ENCODE assay signal across 27 cellular contexts in genomic region chr2:235921508-235922260, GRCh38.
"Had no signal": no experiment of that assay in that cellular context is flagged by ENCODE, and none has a peak within 500 bp of the region (broad histone marks: within the 10 kb centered on the region; RNA-seq: fewer than 3 reads in every experiment).

No MANE protein-coding gene starts in this region.

- H3K9me3 ChIP-seq: MG63, SJCRH30, SK-N-SH had no signal

- H3K4me2 ChIP-seq: SK-N-SH had no signal

- H3K27ac ChIP-seq: SJCRH30, VCaP had no signal

- H3K4me1 ChIP-seq: SJCRH30 had no signal

- ATAC-seq: activated T-cell treated with anti-CD3 and anti-CD28 coated beads, Interleukin-2, amount 50 U/mL, for 4 hours; Panc1 had no signal

- H3K27me3 ChIP-seq: MG63, SJCRH30 had no signal

- H3K4me1 Mint-ChIP-seq: activated CD4-positive, alpha-beta T cell treated with anti-CD3 and anti-CD28 coated beads, Interleukin-2, amount 10 ng/mL, durations not matched to agents 7 days and 5 days had no signal

- H3K27ac Mint-ChIP-seq: activated CD4-positive, alpha-beta memory T cell treated with anti-CD3 and anti-CD28 coated beads for 36 hours; activated CD4-positive, alpha-beta T cell treated with anti-CD3 and anti-CD28 coated beads, Interleukin-2, amount 10 ng/mL, durations not matched to agents 7 days and 5 days; activated naive CD4-positive, alpha-beta T cell treated with anti-CD3 and anti-CD28 coated beads for 36 hours; activated naive CD8-positive, alpha-beta T cell had no signal

- H3K36me3 ChIP-seq: MG63, SJCRH30 had no signal

- FAIRE-seq: astrocyte had no signal

- H3K4me3 ChIP-seq: MG63, SJCRH30 had no signal

- H3K9ac ChIP-seq: SK-N-SH had no signal

- H3K4me3 Mint-ChIP-seq: activated CD4-positive, alpha-beta memory T cell treated with anti-CD3 and anti-CD28 coated beads for 36 hours; activated CD4-positive, alpha-beta T cell treated with anti-CD3 and anti-CD28 coated beads, Interleukin-2, amount 10 ng/mL, durations not matched to agents 7 days and 5 days; activated naive CD4-positive, alpha-beta T cell treated with anti-CD3 and anti-CD28 coated beads for 36 hours; activated naive CD8-positive, alpha-beta T cell; activated T-cell treated with anti-CD3 and anti-CD28 coated beads, Interleukin-2, amount 50 U/mL, for 4 hours; brain had no signal

- DNase-seq: activated CD4-positive, alpha-beta memory T cell treated with anti-CD3 and anti-CD28 coated beads for 36 hours; activated CD4-positive, alpha-beta T cell treated with anti-CD3 and anti-CD28 coated beads, Interleukin-2, amount 10 ng/mL, durations not matched to agents 7 days and 5 days; activated CD4-positive, CD25-positive, alpha-beta regulatory T cell; activated CD8-positive, alpha-beta memory T cell treated with anti-CD3 and anti-CD28 coated beads for 24 hours; activated effector memory CD4-positive, alpha-beta T cell treated with anti-CD3 and anti-CD28 coated beads, Interleukin-2, amount 50 U/mL, for 16 hours; activated naive CD4-positive, alpha-beta T cell treated with anti-CD3 and anti-CD28 coated beads for 36 hours; activated T-cell treated with anti-CD3 and anti-CD28 coated beads, Interleukin-2, amount 50 U/mL, for 4 hours; MG63; MV-4-11; NCI-H1105; NCI-H1436; NCI-H187 treated with DMSO at 0.1 percent for 48 hours; NCI-H2081 treated with DMSO at 0.1 percent for 48 hours; NCI-H510A treated with DMSO at 0.1 percent for 48 hours; NCI-H69; NK-92 treated with Interleukin-12 subunit alpha and Interleukin-12 subunit beta, amount 100 ng/mL, for 24 hours; OCI-M1; Right ventricle myocardium superior; RPMI8226; SJCRH30; SK-N-SH; T-helper 1 cell had no signal

- H3K9me3 Mint-ChIP-seq: activated CD4-positive, alpha-beta memory T cell treated with anti-CD3 and anti-CD28 coated beads for 36 hours; activated CD4-positive, alpha-beta T cell treated with anti-CD3 and anti-CD28 coated beads, Interleukin-2, amount 10 ng/mL, durations not matched to agents 7 days and 5 days; activated naive CD4-positive, alpha-beta T cell treated with anti-CD3 and anti-CD28 coated beads for 36 hours; activated T-cell treated with anti-CD3 and anti-CD28 coated beads, Interleukin-2, amount 50 U/mL, for 4 hours had no signal

- H3K36me3 Mint-ChIP-seq: activated CD4-positive, alpha-beta memory T cell treated with anti-CD3 and anti-CD28 coated beads for 36 hours; activated naive CD8-positive, alpha-beta T cell had no signal
